ENCODE assay signal across 1 cellular context in genomic region chr1:100959502-100960060, GRCh38.
TF ChIP-seq lines count a peak whose summit lies in the region.

No MANE protein-coding gene starts in this region.

TF ChIP-seq in endothelial cell of umbilical vein, 7 proteins besides CTCF, POLR2A, EP300 and RAD21:
- TF ChIP-seq FOS (IDR thresholded peaks at IDR 0.05; ENCODE audit: borderline replicate concordance, insufficient read depth, low read length) (peak; percentile 28), MAX (IDR thresholded peaks at IDR 0.05; ENCODE audit: insufficient read depth, insufficient read length) (no peak), GATA2 (IDR thresholded peaks at IDR 0.05; ENCODE audit: insufficient read depth, insufficient read length, low read depth, low read length) (peak; percentile 35), JUN (IDR thresholded peaks at IDR 0.05; ENCODE audit: borderline replicate concordance, insufficient read depth, insufficient read length, low read depth) (peak; percentile 41)
